ENCODE assay signal across 10 cellular contexts in the genomic region with DNA sequence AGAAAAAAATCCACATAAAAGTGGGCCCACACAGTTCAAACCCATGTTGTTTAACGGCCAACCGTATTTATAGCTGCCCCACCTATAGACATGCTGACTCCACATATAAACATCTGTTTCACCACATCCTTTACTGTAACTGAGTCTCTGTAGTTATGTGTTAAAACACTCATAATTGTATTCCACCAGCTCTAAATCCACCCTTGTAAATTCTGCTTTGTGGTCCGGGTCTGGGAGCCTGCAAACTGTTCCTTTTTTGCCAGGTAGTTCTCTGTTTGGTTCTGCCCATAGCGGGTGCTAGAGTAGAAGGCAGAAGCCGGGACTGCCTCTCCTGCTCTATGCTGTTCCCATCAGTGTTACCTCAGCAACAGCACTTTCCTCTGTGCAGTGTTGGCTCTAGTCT. TPM values are rescaled to one million over a fixed set of nuclear protein-coding genes. Genes with fewer than 3 reads are reported as not detected.
DNase-seq lines count a peak whose midpoint lies in the region; ATAC-seq, FAIRE-seq and TF ChIP-seq lines count a peak whose summit lies in the region.
"Had no signal": no experiment of that assay in that cellular context is flagged by ENCODE, and none has a peak within 500 bp of the region (broad histone marks: within the 10 kb centered on the region; RNA-seq: fewer than 3 reads in every experiment).

No MANE protein-coding gene starts in this region.

- WGBS in GM12878 (ENCODE audit: insufficient coverage, insufficient replicate concordance, low lambda C conversion rate, missing lambda C conversion rate), result 20% methylated on average over 5 of the region's 5 CpGs

- no peak overlapping the region for H3K4me2 ChIP-seq in GM12878 (ENCODE audit: control insufficient read depth, insufficient read depth)

- H3K27ac ChIP-seq in GM12878 (ENCODE audit: control insufficient read depth, insufficient read depth), result no peak overlapping the region

- no peak overlapping the region for H3K9ac ChIP-seq in GM12878 (ENCODE audit: control insufficient read depth, insufficient read depth, low read length)

- TF ChIP-seq CTCF in GM12878 (IDR thresholded peaks at IDR 0.05 in 2 of 3, conservative IDR thresholded peaks at IDR 0.05 in 1 of 3; ENCODE audit: control insufficient read depth in 2 of 3, extremely low read depth in 1 of 3, insufficient read depth in 1 of 3, low read depth in 3 of 3, low read length in 3 of 3) (no peak), D721Med (IDR thresholded peaks at IDR 0.05; ENCODE audit: insufficient read depth, missing control alignments) (no peak)

- H3K9me3 ChIP-seq in GM12878 (replicated peaks; ENCODE audit: control insufficient read depth, insufficient read depth, low read length), result no peaks in the 10 kb centered on the region

- H3K79me2 ChIP-seq in GM12878 (ENCODE audit: control insufficient read depth, insufficient read depth, low read length), result no peaks in the 10 kb centered on the region

- BruUV-seq in GM12878 (replicated peaks; lab: Mats Ljungman, UMichigan), result no TSS peak

- no peaks in the 10 kb centered on the region for H4K20me1 ChIP-seq in GM12878 (ENCODE audit: control insufficient read depth, insufficient read depth)

- no peak for TF ChIP-seq RAD21 in GM12878 (IDR thresholded peaks at IDR 0.05; ENCODE audit: insufficient read depth, low read depth, low read length)

- H3K4me1 ChIP-seq in GM12878 (ENCODE audit: control insufficient read depth, insufficient read depth, low read length), result peaks cover 2% of the 10 kb centered on the region; the same call in 1 of the 2 replicates

- H2AFZ ChIP-seq in GM12878 (ENCODE audit: control insufficient read depth, low read depth, low read length), result peak overlapping the region; percentile 57

- no peaks in the 10 kb centered on the region for H3K27me3 ChIP-seq in GM12878 (replicated peaks in 1 of 2; ENCODE audit: control insufficient read depth in 2 of 2, insufficient read depth in 2 of 2, low read length in 1 of 2)

- CTCF ChIA-PET in GM12878 (lab: Yijun Ruan, JAX), result interaction anchor here (0.9 to 1.1 kb wide), 2 partner anchors 9 to 16 kb away, joined by 3 to 5 read pairs; no protein-coding TSS in a partner anchor

- FAIRE-seq in GM12892 (lab: Jason Lieb, UNC), result peak; percentile 78
- FAIRE-seq in GM12878 (lab: Jason Lieb, UNC), result no peak
- no peak for FAIRE-seq in D721Med (lab: Jason Lieb, UNC)

- RAD21 ChIA-PET in GM12878 (lab: Charles Lee; ENCODE audit: unreplicated experiment), result no interaction called here

- H3K4me3 ChIP-seq in GM12878, result no peak overlapping the region

- SMC1A ChIA-PET in GM12878 (lab: Charles Lee; ENCODE audit: uncharacterized antibody, unreplicated experiment), result interaction anchor here (0.9 kb wide), 1 partner anchor 11 kb away, joined by 3 read pairs; no protein-coding TSS in a partner anchor

- DNase-seq in GM12892 (ENCODE audit: insufficient read length) (peak; percentile 4), GM12878 (ENCODE audit: low read depth, low spot score) (no peak), kidney glomerular epithelial cell (lab: John Stamatoyannopoulos, UW) (no peak), NCI-H524 treated with DMSO at 0.1 percent for 48 hours (lab: John Stamatoyannopoulos, UW) (no peak), D721Med (ENCODE audit: insufficient read length, low spot score) (no peak), hippocampal formation (lab: John Stamatoyannopoulos, UW) (no peak)
- DNase-seq: activated CD4-positive, CD25-positive, alpha-beta regulatory T cell treated with anti-CD3 and anti-CD28 coated beads, Interleukin-2, amount 50 U/mL, for 72 hours; EL had no signal

- no peak for TF ChIP-seq EP300 in GM12878 (IDR thresholded peaks at IDR 0.05; ENCODE audit: borderline replicate concordance in 1 of 2, control insufficient read depth in 1 of 2, low read depth in 2 of 2, low read length in 2 of 2)

- H3K36me3 ChIP-seq in GM12878 (ENCODE audit: control insufficient read depth in 2 of 2, insufficient read depth in 2 of 2, low read length in 1 of 2), result no peaks in the 10 kb centered on the region

- POLR2A ChIA-PET in GM12878 (lab: Charles Lee), result interaction anchor here (0.5 to 0.7 kb wide), 2 partner anchors 9 to 81 kb away, joined by 3 to 4 read pairs; no protein-coding TSS in a partner anchor

- ATAC-seq in GM21423 (IDR thresholded peaks at IDR 0.05; ENCODE audit: unreplicated experiment), result peak; percentile 70
- ATAC-seq in HG03432 (IDR thresholded peaks at IDR 0.05; ENCODE audit: unreplicated experiment), result peak; percentile 89
- peak; percentile 82 for ATAC-seq in GM12878

- in situ Hi-C loops in GM12878 (cut with MboI), result loop anchor here (25.0 kb wide), 1 partner anchor 1114 kb away; a partner anchor contains a TSS

- TF ChIP-seq POLR2A in GM12892 (IDR thresholded peaks at IDR 0.05; ENCODE audit: low read depth, low read length) (no peak), GM12878 (IDR thresholded peaks at IDR 0.05; ENCODE audit: low read depth, low read length) (no peak)

- intact Hi-C loops in GM12878 (cut with micrococcal nuclease; ENCODE audit: unreplicated experiment), result no loop called here

TF ChIP-seq in GM12878, 131 proteins besides CTCF, POLR2A, EP300 and RAD21:
- TF ChIP-seq RUNX3 (IDR thresholded peaks at IDR 0.05; ENCODE audit: low read length) (peak; percentile 67), JUNB (IDR thresholded peaks at IDR 0.05) (0 out of 2 replicates have a peak, but pooled peaks have one; percentile 7), ZSCAN29 (IDR thresholded peaks at IDR 0.05) (no peak), HDGF (IDR thresholded peaks at IDR 0.05) (no peak), TCF3 (IDR thresholded peaks at IDR 0.05; ENCODE audit: borderline replicate concordance, insufficient read depth, low read depth, low read length) (no peak), ZNF207 (IDR thresholded peaks at IDR 0.05; ENCODE audit: borderline replicate concordance) (no peak), SMC3 (IDR thresholded peaks at IDR 0.05; ENCODE audit: borderline replicate concordance, low read length) (no peak), ZNF622 (IDR thresholded peaks at IDR 0.05) (no peak), ZNF217 (IDR thresholded peaks at IDR 0.05) (no peak)
- TF ChIP-seq, protein P1, sequence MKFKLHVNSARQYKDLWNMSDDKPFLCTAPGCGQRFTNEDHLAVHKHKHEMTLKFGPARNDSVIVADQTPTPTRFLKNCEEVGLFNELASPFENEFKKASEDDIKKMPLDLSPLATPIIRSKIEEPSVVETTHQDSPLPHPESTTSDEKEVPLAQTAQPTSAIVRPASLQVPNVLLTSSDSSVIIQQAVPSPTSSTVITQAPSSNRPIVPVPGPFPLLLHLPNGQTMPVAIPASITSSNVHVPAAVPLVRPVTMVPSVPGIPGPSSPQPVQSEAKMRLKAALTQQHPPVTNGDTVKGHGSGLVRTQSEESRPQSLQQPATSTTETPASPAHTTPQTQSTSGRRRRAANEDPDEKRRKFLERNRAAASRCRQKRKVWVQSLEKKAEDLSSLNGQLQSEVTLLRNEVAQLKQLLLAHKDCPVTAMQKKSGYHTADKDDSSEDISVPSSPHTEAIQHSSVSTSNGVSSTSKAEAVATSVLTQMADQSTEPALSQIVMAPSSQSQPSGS (IDR thresholded peaks at IDR 0.05; ENCODE audit: low read length), result no peak

RNA-seq across cellular contexts. Expression of a gene that starts 20.2 kb away (rescaled TPM):
- 15.8 TPM for polyA plus RNA-seq in GM12892 (2012; ENCODE audit: missing spikeins)
- 31.8 and 35.9 TPM in 2 replicates for total RNA-seq in GM12878 (2013; cell fraction: nucleolus; rRNA removed)
- total RNA-seq in GM12878 (2014; rRNA removed) (10.2 and 14.0 TPM in 2 replicates), GM12878 (2014; rRNA removed; fragmentation: Illumina TruSeq; extraction: Trizol) (17.3 and 18.0 TPM in 2 replicates), GM12878 (2021) (26.6 and 30.4 TPM in 2 replicates)
- polyA plus RNA-seq in GM12878 (2011; ENCODE audit: low read depth), result 7.3 TPM
- polyA plus RNA-seq in GM12878 (2011; rRNA removed) (16.8 and 24.1 TPM in 2 replicates), GM12878 (2014; fragmentation: Illumina TruSeq; extraction: Trizol) (18.0 and 21.6 TPM in 2 replicates), GM12878 (2014; fragmentation: Nextera tagmentation; extraction: Ambion mirVana) (1 to 10 TPM; 6.8 to 9.2 TPM), GM12878 (2014; rRNA removed) (10.7 and 13.0 TPM in 2 replicates), GM12878 (2016; fragmentation: Nextera tagmentation; extraction: Ambion mirVana) (10 to 100 TPM; 20.7 to 26.5 TPM)
- 5.7 and 7.1 TPM in 2 replicates for polyA plus RNA-seq in GM12878 (2011; cell fraction: cytosol; rRNA removed)
- 20.9 and 22.2 TPM in 2 replicates for polyA plus RNA-seq in GM12878 (2011; cell fraction: nucleus; rRNA removed)
- polyA plus RNA-seq in GM12878 (2012), result 12.7 and 14.4 TPM in 2 replicates
- polyA minus RNA-seq in GM12878 (2011; rRNA and poly(A)+ RNA removed), result 16.7 and 26.6 TPM in 2 replicates
- 17.4 and 30.0 TPM in 2 replicates for polyA minus RNA-seq in GM12878 (2011; cell fraction: cytosol; rRNA and poly(A)+ RNA removed)
- 10.8 and 14.2 TPM in 2 replicates for polyA minus RNA-seq in GM12878 (2011; cell fraction: nucleus; rRNA and poly(A)+ RNA removed)
